ENCODE assay signal across 29 cellular contexts in genomic region chr6:47426524-47427302, GRCh38.
"Had no signal": no experiment of that assay in that cellular context is flagged by ENCODE, and none has a peak within 500 bp of the region (broad histone marks: within the 10 kb centered on the region; RNA-seq: fewer than 3 reads in every experiment).

No MANE protein-coding gene starts in this region.

- H3K36me3 Mint-ChIP-seq: mesothelial cell of epicardium had no signal

- DNase-seq: activated CD4-positive, alpha-beta memory T cell treated with anti-CD3 and anti-CD28 coated beads, Interleukin-2, amount 10 ng/mL, durations not matched to agents 7 days and 5 days; activated CD4-positive, alpha-beta T cell treated with anti-CD3 and anti-CD28 coated beads, Interleukin-2, amount 10 ng/mL, durations not matched to agents 7 days and 5 days; activated CD8-positive, alpha-beta memory T cell treated with anti-CD3 and anti-CD28 coated beads, Interleukin-2, amount 10 ng/mL, durations not matched to agents 7 days and 5 days; activated naive CD4-positive, alpha-beta T cell; activated T-cell treated with anti-CD3 and anti-CD28 coated beads, Interleukin-2, amount 50 U/mL, for 72 hours; anterior cingulate cortex; cerebellar nuclear complex; dorsolateral prefrontal cortex; effector memory CD4-positive, alpha-beta T cell; kidney; naive B cell; nephron progenitor cell; pancreas; psoas muscle; stimulated activated CD4-positive, alpha-beta T cell treated with anti-CD3 and anti-CD28 coated beads, Interleukin-15, amount 100 ng/mL, for 24 hours; stimulated activated CD4-positive, alpha-beta T cell treated with anti-CD3 and anti-CD28 coated beads, Interleukin-2, amount 100 ng/mL, for 24 hours; stimulated activated naive B cell treated with anti-CD40 and anti-IgM and Interleukin-4, amounts not matched to agents 10 μg/mL and 1 μg/mL and 100 μg/mL, for 72 hours; stomach; thyroid gland; upper lobe of left lung; WERI-Rb-1 had no signal

- H3K27ac Mint-ChIP-seq: activated CD4-positive, alpha-beta memory T cell treated with anti-CD3 and anti-CD28 coated beads, Interleukin-2, amount 10 ng/mL, durations not matched to agents 7 days and 5 days; activated CD4-positive, alpha-beta T cell treated with anti-CD3 and anti-CD28 coated beads, Interleukin-2, amount 10 ng/mL, durations not matched to agents 7 days and 5 days; activated CD8-positive, alpha-beta memory T cell treated with anti-CD3 and anti-CD28 coated beads, Interleukin-2, amount 10 ng/mL, durations not matched to agents 7 days and 5 days; activated naive CD4-positive, alpha-beta T cell treated with anti-CD3 and anti-CD28 coated beads, Interleukin-2, amount 50 U/mL, for 72 hours; activated T-cell treated with anti-CD3 and anti-CD28 coated beads, Interleukin-2, amount 50 U/mL, for 72 hours; mesothelial cell of epicardium; naive B cell; nephron progenitor cell; stimulated activated naive B cell treated with anti-CD40 and anti-IgM and Interleukin-4, amounts not matched to agents 10 μg/mL and 1 μg/mL and 100 μg/mL, for 72 hours had no signal

- ATAC-seq: activated CD4-positive, CD25-positive, alpha-beta regulatory T cell treated with anti-CD3 and anti-CD28 coated beads, Interleukin-2, amount 50 U/mL, for 24 hours; activated CD8-positive, alpha-beta memory T cell treated with anti-CD3 and anti-CD28 coated beads, Interleukin-2, amount 10 ng/mL, durations not matched to agents 7 days and 5 days; activated naive CD4-positive, alpha-beta T cell treated with anti-CD3 and anti-CD28 coated beads, Interleukin-2, amount 50 U/mL, for 72 hours; activated T-cell treated with anti-CD3 and anti-CD28 coated beads, Interleukin-2, amount 50 U/mL, for 72 hours; gastroesophageal sphincter; pancreas; psoas muscle; stimulated activated naive B cell treated with anti-CD40 and anti-IgM and Interleukin-4, amounts not matched to agents 10 μg/mL and 1 μg/mL and 100 μg/mL, for 72 hours had no signal

- H3K4me1 Mint-ChIP-seq: mesothelial cell of epicardium; naive B cell; nephron progenitor cell; stimulated activated naive B cell treated with anti-CD40 and anti-IgM and Interleukin-4, amounts not matched to agents 10 μg/mL and 1 μg/mL and 100 μg/mL, for 72 hours had no signal

- H3K4me3 ChIP-seq: coronary artery, dorsolateral prefrontal cortex, gastroesophageal sphincter, hepatocyte, pancreas, psoas muscle, right atrium auricular region, stomach, thyroid gland, upper lobe of left lung had no signal

- FAIRE-seq: kidney, pancreas, TTC549 had no signal

- H3K4me3 Mint-ChIP-seq: activated CD4-positive, alpha-beta memory T cell treated with anti-CD3 and anti-CD28 coated beads, Interleukin-2, amount 10 ng/mL, durations not matched to agents 7 days and 5 days; activated CD4-positive, alpha-beta T cell treated with anti-CD3 and anti-CD28 coated beads, Interleukin-2, amount 10 ng/mL, durations not matched to agents 7 days and 5 days; activated CD8-positive, alpha-beta memory T cell treated with anti-CD3 and anti-CD28 coated beads, Interleukin-2, amount 10 ng/mL, durations not matched to agents 7 days and 5 days; activated T-cell treated with anti-CD3 and anti-CD28 coated beads, Interleukin-2, amount 50 U/mL, for 72 hours; mesothelial cell of epicardium; naive B cell; nephron progenitor cell; stimulated activated naive B cell treated with anti-CD40 and anti-IgM and Interleukin-4, amounts not matched to agents 10 μg/mL and 1 μg/mL and 100 μg/mL, for 72 hours had no signal
